ENCODE assay signal across 12 cellular contexts in the genomic region with DNA sequence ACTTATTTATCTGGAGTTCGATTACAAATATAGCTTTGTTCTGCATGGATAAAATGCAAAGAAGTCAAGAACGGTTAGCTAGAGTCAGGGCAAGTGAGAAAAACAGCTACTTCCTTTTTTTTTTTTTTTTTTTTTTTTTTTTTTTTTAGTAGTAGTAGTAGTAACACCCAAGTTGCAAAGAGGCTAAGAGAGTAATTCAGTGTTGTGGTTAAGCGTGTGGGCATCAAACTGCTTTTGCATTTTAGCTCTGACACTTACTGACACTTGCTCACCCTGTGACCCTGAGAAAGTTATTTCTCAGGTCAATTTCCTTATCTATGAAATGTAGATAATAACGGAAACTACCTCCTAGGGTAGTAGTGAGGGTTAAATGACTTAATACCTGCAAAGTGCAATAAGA.
DNase-seq lines count a peak whose midpoint lies in the region; ATAC-seq, FAIRE-seq and TF ChIP-seq lines count a peak whose summit lies in the region.
"Had no signal": no experiment of that assay in that cellular context is flagged by ENCODE, and none has a peak within 500 bp of the region (broad histone marks: within the 10 kb centered on the region; RNA-seq: fewer than 3 reads in every experiment).

No MANE protein-coding gene starts in this region.

- POLR2A ChIA-PET in K562 (lab: Yijun Ruan, JAX) = no interaction called here

- peak; percentile 60 for ATAC-seq in GM18505 (IDR thresholded peaks at IDR 0.05; ENCODE audit: unreplicated experiment)
- peak; percentile 66 for ATAC-seq in GM21515 (IDR thresholded peaks at IDR 0.05; ENCODE audit: unreplicated experiment)
- ATAC-seq in K562 = no peak

- no peak for TF ChIP-seq RAD21 in K562 (CRISPR knock-in tag; conservative IDR thresholded peaks at IDR 0.05 in 1 of 2, IDR thresholded peaks at IDR 0.05 in 1 of 2)

- CTCF ChIA-PET in K562 (lab: Yijun Ruan, JAX; ENCODE audit: low intra/inter-chr PET ratio) = no interaction called here

- H2AFZ ChIP-seq in Karpas-422 (ENCODE audit: low read length) (no peak overlapping the region), K562 (ENCODE audit: low read depth, low read length) (peak overlapping the region; percentile 17; the same call in 1 of the 2 replicates), smooth muscle cell (ENCODE audit: low read depth) (no peak overlapping the region)

- in situ Hi-C loops in K562 (cut with MboI) = no loop called here

- H3K4me1 ChIP-seq in Karpas-422 (ENCODE audit: low read length) (peaks cover 37% of the 10 kb centered on the region), K562 (replicated peaks in 1 of 2; ENCODE audit: control insufficient read depth in 2 of 2, insufficient read depth in 2 of 2, low read length in 2 of 2) (peaks cover 5 to 13% of the 10 kb centered on the region in 2 experiments; a peak in 3 of 5 replicates), smooth muscle cell (ENCODE audit: low read depth) (peaks cover 4% of the 10 kb centered on the region)
- H3K4me1 ChIP-seq: suprapubic skin had no signal

- H3K4me2 ChIP-seq in Karpas-422 (ENCODE audit: low read depth, low read length, poor library complexity, severe bottlenecking) (peak overlapping the region; percentile 39), K562 (ENCODE audit: insufficient read depth, low read length) (no peak overlapping the region), smooth muscle cell (no peak overlapping the region)

- no TSS peak for BruUV-seq in K562 (replicated peaks; lab: Mats Ljungman, UMichigan)

- 7% methylated on average over 4 of the region's 4 CpGs for WGBS in K562 (ENCODE audit: insufficient coverage, low coverage, missing lambda C conversion rate)
- 54% methylated on average over 4 of the region's 4 CpGs for WGBS in smooth muscle cell (ENCODE audit: low lambda C conversion rate)

- H3K27ac ChIP-seq in Karpas-422 (ENCODE audit: low read length) (no peak overlapping the region), K562 (ENCODE audit: extremely low read depth, low read depth, low read length) (no peak overlapping the region), smooth muscle cell (ENCODE audit: low read depth) (no peak overlapping the region)
- H3K27ac ChIP-seq: suprapubic skin had no signal

- TF ChIP-seq POLR2A in GM18505 (IDR thresholded peaks at IDR 0.05; ENCODE audit: borderline replicate concordance, extremely low read depth, insufficient read depth, insufficient read length) (no peak), K562 (conservative IDR thresholded peaks at IDR 0.05) (no peak)

- no peak for TF ChIP-seq CTCF in K562 (IDR thresholded peaks at IDR 0.05 in 2 of 3, conservative IDR thresholded peaks at IDR 0.05 in 1 of 3; ENCODE audit: insufficient read depth in 2 of 3, low read depth in 1 of 3, low read length in 3 of 3)
- no peak for TF ChIP-seq CTCF in smooth muscle cell (IDR thresholded peaks at IDR 0.05; ENCODE audit: borderline replicate concordance, insufficient read depth, poor library complexity, severe bottlenecking)

- peak; percentile 49 for DNase-seq in Karpas-422
- DNase-seq in K562 (ENCODE audit: extremely low read depth in 1 of 4, low spot score in 3 of 4) = no peak
- no peak for DNase-seq in smooth muscle cell (lab: John Stamatoyannopoulos, UW; ENCODE audit: unreplicated experiment)
- no peak for DNase-seq in NCI-H1105 (lab: John Stamatoyannopoulos, UW)
- no peak for DNase-seq in DMS153 (lab: John Stamatoyannopoulos, UW)
- DNase-seq in NCI-H1436 (lab: John Stamatoyannopoulos, UW) = no peak
- DNase-seq: activated effector memory CD4-positive, alpha-beta T cell treated with Interleukin-2 at 50 U/mL for 16 hours; EL; NCI-H2171 treated with DMSO at 0.1 percent for 48 hours had no signal

- no peaks in the 10 kb centered on the region for H3K9me3 ChIP-seq in Karpas-422 (ENCODE audit: low read length)
- H3K9me3 ChIP-seq in K562 (replicated peaks; ENCODE audit: control insufficient read depth, insufficient read depth, low read depth, low read length) = no peaks in the 10 kb centered on the region
- H3K9me3 ChIP-seq in smooth muscle cell (replicated peaks; ENCODE audit: low read depth) = no peaks in the 10 kb centered on the region
- H3K9me3 ChIP-seq: suprapubic skin had no signal

- FAIRE-seq in K562 (lab: Jason Lieb, UNC) = no peak

- H3F3A ChIP-seq in smooth muscle cell (ENCODE audit: low read depth) = no peaks in the 10 kb centered on the region

- intact Hi-C loops in K562 (cut with micrococcal nuclease) = no loop called here

- no peak overlapping the region for H3K9ac ChIP-seq in Karpas-422 (ENCODE audit: low read length)
- H3K9ac ChIP-seq in K562 (ENCODE audit: insufficient read depth in 1 of 2, low read depth in 2 of 2, low read length in 2 of 2) = no peak overlapping the region
- H3K9ac ChIP-seq in smooth muscle cell (ENCODE audit: low read depth) = no peak overlapping the region

- H3K36me3 ChIP-seq in Karpas-422 (ENCODE audit: insufficient read depth, low read length) (no peaks in the 10 kb centered on the region), K562 (ENCODE audit: control insufficient read depth, insufficient read depth, low read length) (no peaks in the 10 kb centered on the region), smooth muscle cell (ENCODE audit: low read depth) (no peaks in the 10 kb centered on the region)
- H3K36me3 ChIP-seq: suprapubic skin had no signal

- H3K9me1 ChIP-seq in K562 (ENCODE audit: control insufficient read depth, insufficient read depth, low read length) = no peaks in the 10 kb centered on the region

- H3K27me3 ChIP-seq in Karpas-422 (ENCODE audit: low read length) (no peaks in the 10 kb centered on the region), K562 (ENCODE audit: control insufficient read depth in 2 of 2, insufficient read depth in 2 of 2, low read length in 2 of 2) (no peaks in the 10 kb centered on the region), smooth muscle cell (ENCODE audit: low read depth) (peaks cover 24% of the 10 kb centered on the region)
- H3K27me3 ChIP-seq: suprapubic skin had no signal

- no peak for TF ChIP-seq EP300 in K562 (IDR thresholded peaks at IDR 0.05; ENCODE audit: low read length)

- H3K4me3 ChIP-seq in Karpas-422 (ENCODE audit: low read length) (no peak overlapping the region), K562 (no peak overlapping the region), smooth muscle cell (no peak overlapping the region)
- H3K4me3 ChIP-seq: suprapubic skin had no signal

- H4K20me1 ChIP-seq in Karpas-422 (ENCODE audit: insufficient read depth, low read depth, low read length) (no peaks in the 10 kb centered on the region), K562 (replicated peaks; ENCODE audit: control insufficient read depth, insufficient read depth, low read length) (no peaks in the 10 kb centered on the region), smooth muscle cell (ENCODE audit: low read depth) (no peaks in the 10 kb centered on the region)

- H3K9me2 ChIP-seq in Karpas-422 (replicated peaks; ENCODE audit: insufficient read depth, low read length) = no peaks in the 10 kb centered on the region

- H3K79me2 ChIP-seq in Karpas-422 (ENCODE audit: low read length) = no peaks in the 10 kb centered on the region
- no peaks in the 10 kb centered on the region for H3K79me2 ChIP-seq in K562 (ENCODE audit: control insufficient read depth, insufficient read depth, low read length)
- H3K79me2 ChIP-seq in smooth muscle cell (ENCODE audit: low read depth) = no peaks in the 10 kb centered on the region

TF ChIP-seq in K562, 482 proteins besides CTCF, POLR2A, EP300 and RAD21:
- TF ChIP-seq, protein P1, sequence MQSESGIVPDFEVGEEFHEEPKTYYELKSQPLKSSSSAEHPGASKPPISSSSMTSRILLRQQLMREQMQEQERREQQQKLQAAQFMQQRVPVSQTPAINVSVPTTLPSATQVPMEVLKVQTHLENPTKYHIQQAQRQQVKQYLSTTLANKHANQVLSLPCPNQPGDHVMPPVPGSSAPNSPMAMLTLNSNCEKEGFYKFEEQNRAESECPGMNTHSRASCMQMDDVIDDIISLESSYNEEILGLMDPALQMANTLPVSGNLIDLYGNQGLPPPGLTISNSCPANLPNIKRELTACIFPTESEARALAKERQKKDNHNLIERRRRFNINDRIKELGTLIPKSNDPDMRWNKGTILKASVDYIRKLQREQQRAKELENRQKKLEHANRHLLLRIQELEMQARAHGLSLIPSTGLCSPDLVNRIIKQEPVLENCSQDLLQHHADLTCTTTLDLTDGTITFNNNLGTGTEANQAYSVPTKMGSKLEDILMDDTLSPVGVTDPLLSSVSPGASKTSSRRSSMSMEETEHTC (IDR thresholded peaks at IDR 0.05) = no peak
- no peak for TF ChIP-seq CAMTA2 (CRISPR knock-in tag; conservative IDR thresholded peaks at IDR 0.05)
- TF ChIP-seq, protein P2, sequence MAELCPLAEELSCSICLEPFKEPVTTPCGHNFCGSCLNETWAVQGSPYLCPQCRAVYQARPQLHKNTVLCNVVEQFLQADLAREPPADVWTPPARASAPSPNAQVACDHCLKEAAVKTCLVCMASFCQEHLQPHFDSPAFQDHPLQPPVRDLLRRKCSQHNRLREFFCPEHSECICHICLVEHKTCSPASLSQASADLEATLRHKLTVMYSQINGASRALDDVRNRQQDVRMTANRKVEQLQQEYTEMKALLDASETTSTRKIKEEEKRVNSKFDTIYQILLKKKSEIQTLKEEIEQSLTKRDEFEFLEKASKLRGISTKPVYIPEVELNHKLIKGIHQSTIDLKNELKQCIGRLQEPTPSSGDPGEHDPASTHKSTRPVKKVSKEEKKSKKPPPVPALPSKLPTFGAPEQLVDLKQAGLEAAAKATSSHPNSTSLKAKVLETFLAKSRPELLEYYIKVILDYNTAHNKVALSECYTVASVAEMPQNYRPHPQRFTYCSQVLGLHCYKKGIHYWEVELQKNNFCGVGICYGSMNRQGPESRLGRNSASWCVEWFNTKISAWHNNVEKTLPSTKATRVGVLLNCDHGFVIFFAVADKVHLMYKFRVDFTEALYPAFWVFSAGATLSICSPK (IDR thresholded peaks at IDR 0.05; ENCODE audit: borderline replicate concordance) = no peak
- TF ChIP-seq ZNF384 (IDR thresholded peaks at IDR 0.05; ENCODE audit: low read depth, low read length) = peak; percentile 60; the same call in 1 of the 2 replicates
